In the genomic region with DNA sequence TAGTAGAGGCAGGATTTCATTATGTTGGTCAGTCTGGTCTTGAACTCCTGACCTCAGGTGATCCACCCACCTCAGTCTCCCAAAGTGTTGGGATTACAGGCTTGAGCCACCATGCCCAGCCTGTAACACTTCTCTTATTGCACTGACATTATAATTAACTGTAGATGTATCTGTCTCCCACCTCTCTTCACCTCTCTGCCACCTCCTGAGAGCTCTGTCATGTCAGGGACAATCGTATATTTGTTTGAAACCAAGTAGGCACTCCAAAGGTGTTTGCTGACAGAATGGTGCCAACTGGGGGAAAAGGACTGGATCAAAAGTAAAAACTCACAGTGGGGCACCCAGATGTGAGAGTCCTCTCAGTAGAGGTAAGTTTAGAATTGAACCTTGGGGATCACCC, we compare ENCODE assay signal across 25 cellular contexts. TPM values are rescaled to one million over a fixed set of nuclear protein-coding genes. Genes with fewer than 3 reads are reported as not detected.
A peak's percentile ranks its signal among the peaks of the same experiment; 100 is the strongest.
DNase-seq lines count a peak whose midpoint lies in the region; ATAC-seq and TF ChIP-seq lines count a peak whose summit lies in the region.
"Had no signal": no experiment of that assay in that cellular context is flagged by ENCODE, and none has a peak within 500 bp of the region (broad histone marks: within the 10 kb centered on the region; RNA-seq: fewer than 3 reads in every experiment).

No MANE protein-coding gene starts in this region.

- no peaks in the 10 kb centered on the region for H3K9me3 Mint-ChIP-seq in dendritic cell treated with granulocyte-macrophage colony-stimulating factor and Interleukin-4, amounts not matched to agents 40 ng/mL and 50 ng/mL, for 4 days
- H3K9me3 Mint-ChIP-seq: CD4-positive, alpha-beta memory T cell had no signal

- no peaks in the 10 kb centered on the region for H3K9me2 ChIP-seq in PC-9 (ENCODE audit: insufficient read depth)

- TF ChIP-seq CTCF in left ventricle myocardium inferior (IDR thresholded peaks at IDR 0.05; ENCODE audit: borderline replicate concordance) (no peak), heart right ventricle (IDR thresholded peaks at IDR 0.05) (no peak), parathyroid adenoma (IDR thresholded peaks at IDR 0.05) (no peak), PC-9 (conservative IDR thresholded peaks at IDR 0.05) (no peak)

- no peak for ATAC-seq in heart right ventricle
- no peak for ATAC-seq in GM21528 (IDR thresholded peaks at IDR 0.05; ENCODE audit: low FRiP score, unreplicated experiment)
- ATAC-seq: A549, K562, SK-N-SH treated with all-trans-retinoic acid at 6 μM for 48 hours had no signal

- no peak overlapping the region for H3K4me3 ChIP-seq in left ventricle myocardium inferior
- no peak overlapping the region for H3K4me3 ChIP-seq in heart right ventricle
- H3K4me3 ChIP-seq in parathyroid adenoma (ENCODE audit: low read depth, low read length), result no peak overlapping the region
- H3K4me3 ChIP-seq in PC-9, result no peak overlapping the region
- H3K4me3 ChIP-seq: A549; BLaER1 treated with 17β-estradiol and CSF1 and Interleukin-3, amounts not matched to agents 10 nM and 100 nM; GM23248; K562; SJCRH30 had no signal

- no peak overlapping the region for H3K9ac ChIP-seq in parathyroid adenoma
- H3K9ac ChIP-seq: GM23248 had no signal

- H3K4me1 Mint-ChIP-seq in dendritic cell treated with granulocyte-macrophage colony-stimulating factor and Interleukin-4, amounts not matched to agents 40 ng/mL and 50 ng/mL, for 4 days (ENCODE audit: low read depth), result peaks cover 51% of the 10 kb centered on the region

- peak overlapping the region; percentile 78 for H3K27ac Mint-ChIP-seq in dendritic cell treated with granulocyte-macrophage colony-stimulating factor and Interleukin-4, amounts not matched to agents 40 ng/mL and 50 ng/mL, for 4 days
- H3K27ac Mint-ChIP-seq: CD4-positive, alpha-beta memory T cell had no signal

- peak overlapping the region; percentile 40 for H3K27ac ChIP-seq in left ventricle myocardium inferior (replicated peaks)
- H3K27ac ChIP-seq in heart right ventricle, result peak overlapping the region in 1 of 10 donors; percentile 81
- H3K27ac ChIP-seq in parathyroid adenoma, result no peak overlapping the region
- H3K27ac ChIP-seq in PC-9, result no peak overlapping the region
- H3K27ac ChIP-seq: A549, GM23248, SJCRH30 had no signal

- POLR2A ChIA-PET in PC-9 (lab: Charles Lee; ENCODE audit: unreplicated experiment), result no interaction called here

- H3K27me3 ChIP-seq in left ventricle myocardium inferior (ENCODE audit: low read depth), result no peaks in the 10 kb centered on the region
- no peaks in the 10 kb centered on the region for H3K27me3 ChIP-seq in heart right ventricle
- H3K27me3 ChIP-seq in parathyroid adenoma (ENCODE audit: control insufficient read depth, insufficient read depth, low read length), result no peaks in the 10 kb centered on the region
- no peaks in the 10 kb centered on the region for H3K27me3 ChIP-seq in PC-9 (ENCODE audit: insufficient read depth, low read depth)
- H3K27me3 ChIP-seq: BLaER1 treated with 17β-estradiol and CSF1 and Interleukin-3, amounts not matched to agents 10 nM and 100 nM; SJCRH30 had no signal

- H3K79me2 ChIP-seq in parathyroid adenoma (no peaks in the 10 kb centered on the region), PC-9 (ENCODE audit: low read depth) (no peaks in the 10 kb centered on the region)

- WGBS in heart right ventricle, 2 donors, result 48 to 58% methylated on average over 1 of the region's 1 CpG

- CTCF ChIA-PET in PC-9 (lab: Charles Lee), result no interaction called here

- intact Hi-C loops in left ventricle myocardium inferior (cut with micrococcal nuclease) (no loop called here), heart right ventricle (cut with DNase I) (loop anchor here in 1 of 10 donors (5.0 kb wide), 1 partner anchor 34 kb away; no protein-coding TSS in a partner anchor), PC-9 (cut with micrococcal nuclease; ENCODE audit: unreplicated experiment) (no loop called here)
- intact Hi-C loops in dendritic cell treated with granulocyte-macrophage colony-stimulating factor and Interleukin-4, amounts not matched to agents 40 ng/mL and 50 ng/mL, for 4 days (cut with micrococcal nuclease), result no loop called here

- no peaks in the 10 kb centered on the region for H3K36me3 ChIP-seq in left ventricle myocardium inferior
- no peaks in the 10 kb centered on the region for H3K36me3 ChIP-seq in heart right ventricle
- no peaks in the 10 kb centered on the region for H3K36me3 ChIP-seq in parathyroid adenoma (ENCODE audit: control insufficient read depth, insufficient read depth, low read length)
- no peaks in the 10 kb centered on the region for H3K36me3 ChIP-seq in PC-9 (ENCODE audit: low read depth)
- H3K36me3 ChIP-seq: BLaER1 treated with 17β-estradiol and CSF1 and Interleukin-3, amounts not matched to agents 10 nM and 100 nM; SJCRH30 had no signal

- H3F3A ChIP-seq in PC-9 (ENCODE audit: insufficient read depth, low read depth), result no peaks in the 10 kb centered on the region

- H3K4me3 Mint-ChIP-seq in dendritic cell treated with granulocyte-macrophage colony-stimulating factor and Interleukin-4, amounts not matched to agents 40 ng/mL and 50 ng/mL, for 4 days, result no peak overlapping the region
- H3K4me3 Mint-ChIP-seq: CD4-positive, alpha-beta memory T cell had no signal

- H3K36me3 Mint-ChIP-seq in dendritic cell treated with granulocyte-macrophage colony-stimulating factor and Interleukin-4, amounts not matched to agents 40 ng/mL and 50 ng/mL, for 4 days (ENCODE audit: low read depth), result no peaks in the 10 kb centered on the region
- H3K36me3 Mint-ChIP-seq: CD4-positive, alpha-beta memory T cell had no signal

- H3K4me1 ChIP-seq in left ventricle myocardium inferior (peaks cover 6% of the 10 kb centered on the region), heart right ventricle (peaks cover 0 to 40% (median 0%) of the 10 kb centered on the region in 9 donors), parathyroid adenoma (peaks cover 6% of the 10 kb centered on the region), PC-9 (replicated peaks; ENCODE audit: insufficient read depth) (no peaks in the 10 kb centered on the region)

- H2AFZ ChIP-seq in parathyroid adenoma (peak overlapping the region; percentile 16), PC-9 (no peak overlapping the region)
- H2AFZ ChIP-seq: GM23248 had no signal

- H4K20me1 ChIP-seq in PC-9 (ENCODE audit: insufficient read depth), result no peaks in the 10 kb centered on the region
- H4K20me1 ChIP-seq: BLaER1 treated with 17β-estradiol and CSF1 and Interleukin-3, amounts not matched to agents 10 nM and 100 nM had no signal

- BruUV-seq in PC-9 (replicated peaks; lab: Mats Ljungman, UMichigan), result no TSS peak

- H3K9me3 ChIP-seq in left ventricle myocardium inferior (replicated peaks) (no peaks in the 10 kb centered on the region), heart right ventricle (no peaks in the 10 kb centered on the region), parathyroid adenoma (ENCODE audit: control insufficient read depth, low read length) (no peaks in the 10 kb centered on the region), PC-9 (ENCODE audit: insufficient read depth, low read depth) (no peaks in the 10 kb centered on the region)
- H3K9me3 ChIP-seq: A549; BLaER1 treated with 17β-estradiol and CSF1 and Interleukin-3, amounts not matched to agents 10 nM and 100 nM; SJCRH30 had no signal

- H3K27me3 Mint-ChIP-seq in dendritic cell treated with granulocyte-macrophage colony-stimulating factor and Interleukin-4, amounts not matched to agents 40 ng/mL and 50 ng/mL, for 4 days, result no peaks in the 10 kb centered on the region

- H3K4me2 ChIP-seq in parathyroid adenoma (ENCODE audit: low read length) (no peak overlapping the region), PC-9 (no peak overlapping the region)
- H3K4me2 ChIP-seq: A549 had no signal

- DNase-seq in left ventricle myocardium inferior, result no peak
- DNase-seq in heart right ventricle, result no peak
- no peak for DNase-seq in GDM1 (lab: John Stamatoyannopoulos, UW)
- no peak for DNase-seq in PC-9
- DNase-seq: CD4-positive, alpha-beta memory T cell; COR-L47; DMS53; GM23248; H7; NCI-H1092 treated with DMSO at 0.1 percent for 48 hours; NCI-H1436; NCI-H187; NCI-H2081 treated with DMSO at 0.1 percent for 48 hours; NCI-H524; NCI-H774; SJCRH30 had no signal

RNA-seq across cellular contexts. Expression of gene ME2, which starts 17.3 kb away (rescaled TPM):
- total RNA-seq in left ventricle myocardium inferior (54.5 TPM), heart right ventricle (100 to 1,000 TPM in 1 of 10 donors, 10 to 100 TPM in 9; 62.1 to 104 (median 75.9) TPM), PC-9 (2021) (24.6 and 27.9 TPM in 2 replicates)
- polyA plus RNA-seq in heart right ventricle, result 10 to 100 TPM; 21.7 to 38.4 TPM

RNA-seq across cellular contexts. Expression of gene MRO, which starts 41.8 kb away (rescaled TPM):
- 3.8 TPM for total RNA-seq in left ventricle myocardium inferior
- total RNA-seq in heart right ventricle, result 1 to 10 TPM; 1.0 to 4.3 (median 2.3) TPM
- polyA plus RNA-seq in heart right ventricle, result 1 to 10 TPM in 1 of 2 donors, under 1 TPM in 1; 0.22 to 1.0 TPM
- not detected in 2 replicates for total RNA-seq in PC-9 (2021)
- total RNA-seq: CD4-positive, alpha-beta memory T cell; Daoy; GM23248; K562; M059J had no signal
- polyA plus RNA-seq: CD4-positive, alpha-beta memory T cell; GM23248 had no signal
